ENCODE assay signal across 14 cellular contexts in genomic region chr10:94088926-94089381, GRCh38.
DNase-seq lines count a peak whose midpoint lies in the region; ATAC-seq and TF ChIP-seq lines count a peak whose summit lies in the region.
"Had no signal": no experiment of that assay in that cellular context is flagged by ENCODE, and none has a peak within 500 bp of the region (broad histone marks: within the 10 kb centered on the region; RNA-seq: fewer than 3 reads in every experiment).

No MANE protein-coding gene starts in this region.

- H3K27ac ChIP-seq in breast epithelium (no peak overlapping the region), vagina (no peak overlapping the region), transverse colon (peak overlapping the region in 1 of 4 donors; percentile 44)
- H3K27ac ChIP-seq: KMS-11 had no signal

- H3K36me3 ChIP-seq in breast epithelium (no peaks in the 10 kb centered on the region), vagina (no peaks in the 10 kb centered on the region), transverse colon (no peaks in the 10 kb centered on the region)

- H3K4me3 ChIP-seq in breast epithelium = no peak overlapping the region
- H3K4me3 ChIP-seq in vagina = peak overlapping the region; percentile 2 to 21
- H3K4me3 ChIP-seq in transverse colon = peak overlapping the region in 1 of 4 donors; percentile 11

- peaks cover 64% of the 10 kb centered on the region for H3K4me1 Mint-ChIP-seq in brain
- H3K4me1 Mint-ChIP-seq: stimulated activated naive B cell treated with anti-CD40 and anti-IgM and Interleukin-4, amounts not matched to agents 10 μg/mL and 1 μg/mL and 100 μg/mL, for 72 hours had no signal

- H3K9me3 ChIP-seq in breast epithelium (no peaks in the 10 kb centered on the region), vagina (no peaks in the 10 kb centered on the region), transverse colon (no peaks in the 10 kb centered on the region)

- H3K9me3 Mint-ChIP-seq in brain = no peaks in the 10 kb centered on the region
- H3K9me3 Mint-ChIP-seq: activated T-cell treated with anti-CD3 and anti-CD28 coated beads, Interleukin-2, amount 50 U/mL, for 4 hours had no signal

- intact Hi-C loops in breast epithelium (cut with DNase I; ENCODE audit: low total_unique reads) (no loop called here), vagina (cut with DNase I) (no loop called here), transverse colon (cut with DNase I; ENCODE audit: low total_unique reads) (loop anchor here (1.0 kb wide), 2 partner anchors 20 to 36 kb away; no protein-coding TSS in a partner anchor)

- in situ Hi-C loops in T47D (cut with HindIII; ENCODE audit: low pct_unique_long_range_greater_than_20kb, low sequenced_read_pairs) (no loop called here), transverse colon (cut with MboI; ENCODE audit: low pct_ligation_motif_present in 1 of 4, low pct_unique_long_range_greater_than_20kb in 1 of 4, low sequenced_read_pairs in 3 of 4) (no loop called here)

- ATAC-seq in HG03280 (IDR thresholded peaks at IDR 0.05; ENCODE audit: unreplicated experiment) (no peak), GM21717 (IDR thresholded peaks at IDR 0.05; ENCODE audit: unreplicated experiment) (no peak)
- ATAC-seq: activated T-cell treated with anti-CD3 and anti-CD28 coated beads, Interleukin-2, amount 50 U/mL, for 4 hours; stimulated activated naive B cell treated with anti-CD40 and anti-IgM and Interleukin-4, amounts not matched to agents 10 μg/mL and 1 μg/mL and 100 μg/mL, for 72 hours had no signal

- DNase-seq in T47D (ENCODE audit: low read depth in 1 of 2, low spot score in 1 of 2) (peak; percentile 43 to 74), breast epithelium (ENCODE audit: low spot score in 2 of 2) (no peak), hepatic stellate cell (ENCODE audit: low spot score) (peak; percentile 35), vagina (ENCODE audit: extremely low spot score in 2 of 2) (peak; percentile 46 to 52), transverse colon (no peak)
- DNase-seq: activated T-cell treated with anti-CD3 and anti-CD28 coated beads, Interleukin-2, amount 50 U/mL, for 4 hours; AML-193; dermis blood vessel endothelial cell; small intestine; stimulated activated naive B cell treated with anti-CD40 and anti-IgM and Interleukin-4, amounts not matched to agents 10 μg/mL and 1 μg/mL and 100 μg/mL, for 72 hours had no signal

- peak overlapping the region in 4 of 5 experiments; percentile 2 to 43 (median 10) for H3K27ac Mint-ChIP-seq in brain
- H3K27ac Mint-ChIP-seq: stimulated activated naive B cell treated with anti-CD40 and anti-IgM and Interleukin-4, amounts not matched to agents 10 μg/mL and 1 μg/mL and 100 μg/mL, for 72 hours had no signal

- WGBS in transverse colon (ENCODE audit: low coverage in 1 of 2), 2 donors = 23 to 52% methylated on average over 2 to 7 of the region's 7 CpGs

- H3K27me3 ChIP-seq in breast epithelium (no peaks in the 10 kb centered on the region), vagina (no peaks in the 10 kb centered on the region), transverse colon (no peaks in the 10 kb centered on the region)

- H3K4me3 Mint-ChIP-seq in brain = peak overlapping the region in 4 of 5 experiments; percentile 27 to 69 (median 46)
- H3K4me3 Mint-ChIP-seq: activated T-cell treated with anti-CD3 and anti-CD28 coated beads, Interleukin-2, amount 50 U/mL, for 4 hours; stimulated activated naive B cell treated with anti-CD40 and anti-IgM and Interleukin-4, amounts not matched to agents 10 μg/mL and 1 μg/mL and 100 μg/mL, for 72 hours had no signal

- TF ChIP-seq POLR2A in breast epithelium (IDR thresholded peaks at IDR 0.05) (no peak), vagina (IDR thresholded peaks at IDR 0.05) (no peak), transverse colon (IDR thresholded peaks at IDR 0.05) (no peak)

- no peaks in the 10 kb centered on the region for H3K36me3 Mint-ChIP-seq in brain
- H3K36me3 Mint-ChIP-seq: stimulated activated naive B cell treated with anti-CD40 and anti-IgM and Interleukin-4, amounts not matched to agents 10 μg/mL and 1 μg/mL and 100 μg/mL, for 72 hours had no signal

- no peak for TF ChIP-seq EP300 in transverse colon (IDR thresholded peaks at IDR 0.05; ENCODE audit: low read depth)

- TF ChIP-seq CTCF in breast epithelium (IDR thresholded peaks at IDR 0.05) (no peak), brain (conservative IDR thresholded peaks at IDR 0.05) (no peak), vagina (IDR thresholded peaks at IDR 0.05) (no peak), transverse colon (IDR thresholded peaks at IDR 0.05) (no peak)

- H3K4me1 ChIP-seq in breast epithelium = no peaks in the 10 kb centered on the region
- peaks cover 24% of the 10 kb centered on the region for H3K4me1 ChIP-seq in vagina
- peaks cover 0 to 26% (median 4%) of the 10 kb centered on the region in 4 donors for H3K4me1 ChIP-seq in transverse colon

- no peaks in the 10 kb centered on the region for H3K27me3 Mint-ChIP-seq in brain

Comparison
In these comparisons a context has a peak if more than half of its experiments do, and no peak if none do; other contexts are left out.
1. DNase-seq: peak in T47D (2 of 2), hepatic stellate cell (single experiment) and vagina (2 of 2); none in breast epithelium (0 of 2) and transverse colon (single experiment).
2. H3K4me3 ChIP-seq: peak in vagina (2 of 2); none in breast epithelium (0 of 3).